1 cellular context compared by ENCODE assay signal in the genomic region with DNA sequence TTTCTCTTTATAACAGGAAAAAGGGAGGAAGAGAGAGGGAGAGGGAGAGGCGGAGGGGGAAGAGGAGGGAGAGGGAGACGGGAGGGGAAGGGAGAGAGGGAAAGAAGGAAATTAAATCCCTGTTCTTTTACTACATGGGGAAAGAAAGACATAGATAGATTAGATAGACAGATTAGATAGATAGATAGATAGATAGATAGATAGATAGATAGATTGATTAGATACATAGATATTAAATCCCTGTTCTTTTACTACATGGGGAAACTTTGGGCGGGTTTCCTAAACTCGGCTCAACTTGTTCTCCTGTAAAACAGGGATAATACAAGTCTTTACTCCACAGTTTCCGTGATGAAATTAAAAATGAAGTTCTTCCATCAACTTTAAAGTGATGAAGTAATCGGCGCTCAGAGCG.
TF ChIP-seq lines count a peak whose summit lies in the region.

No MANE protein-coding gene starts in this region.

TF ChIP-seq in GM12878, 131 proteins besides CTCF, POLR2A, EP300 and RAD21:
- TF ChIP-seq ZNF24 (IDR thresholded peaks at IDR 0.05) (no peak), SMAD1 (IDR thresholded peaks at IDR 0.05; ENCODE audit: low read depth, partially characterized antibody) (no peak), SMARCA5 (IDR thresholded peaks at IDR 0.05) (no peak), NR2F1 (conservative IDR thresholded peaks at IDR 0.05) (no peak), NR2C2 (IDR thresholded peaks at IDR 0.05; ENCODE audit: borderline replicate concordance, control insufficient read depth, insufficient read length, low read depth) (no peak), SUPT20H (IDR thresholded peaks at IDR 0.05; ENCODE audit: borderline replicate concordance, control insufficient read depth, low read depth, low read length) (no peak), RAD51 (IDR thresholded peaks at IDR 0.05) (no peak), NBN (IDR thresholded peaks at IDR 0.05) (no peak), SUZ12 (IDR thresholded peaks at IDR 0.05; ENCODE audit: unreplicated experiment) (no peak), FOXK2 (IDR thresholded peaks at IDR 0.05) (no peak), ZBED1 (IDR thresholded peaks at IDR 0.05; ENCODE audit: borderline replicate concordance) (no peak), YBX1 (IDR thresholded peaks at IDR 0.05) (no peak), POLR2AphosphoS2 (IDR thresholded peaks at IDR 0.05; ENCODE audit: low read depth, low read length) (no peak), BACH1 (IDR thresholded peaks at IDR 0.05; ENCODE audit: borderline replicate concordance) (no peak), IRF4 (IDR thresholded peaks at IDR 0.05; ENCODE audit: low read depth, low read length) (no peak)
- TF ChIP-seq, protein P1, sequence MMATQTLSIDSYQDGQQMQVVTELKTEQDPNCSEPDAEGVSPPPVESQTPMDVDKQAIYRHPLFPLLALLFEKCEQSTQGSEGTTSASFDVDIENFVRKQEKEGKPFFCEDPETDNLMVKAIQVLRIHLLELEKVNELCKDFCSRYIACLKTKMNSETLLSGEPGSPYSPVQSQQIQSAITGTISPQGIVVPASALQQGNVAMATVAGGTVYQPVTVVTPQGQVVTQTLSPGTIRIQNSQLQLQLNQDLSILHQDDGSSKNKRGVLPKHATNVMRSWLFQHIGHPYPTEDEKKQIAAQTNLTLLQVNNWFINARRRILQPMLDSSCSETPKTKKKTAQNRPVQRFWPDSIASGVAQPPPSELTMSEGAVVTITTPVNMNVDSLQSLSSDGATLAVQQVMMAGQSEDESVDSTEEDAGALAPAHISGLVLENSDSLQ (IDR thresholded peaks at IDR 0.05) = no peak
- TF ChIP-seq, protein P2, sequence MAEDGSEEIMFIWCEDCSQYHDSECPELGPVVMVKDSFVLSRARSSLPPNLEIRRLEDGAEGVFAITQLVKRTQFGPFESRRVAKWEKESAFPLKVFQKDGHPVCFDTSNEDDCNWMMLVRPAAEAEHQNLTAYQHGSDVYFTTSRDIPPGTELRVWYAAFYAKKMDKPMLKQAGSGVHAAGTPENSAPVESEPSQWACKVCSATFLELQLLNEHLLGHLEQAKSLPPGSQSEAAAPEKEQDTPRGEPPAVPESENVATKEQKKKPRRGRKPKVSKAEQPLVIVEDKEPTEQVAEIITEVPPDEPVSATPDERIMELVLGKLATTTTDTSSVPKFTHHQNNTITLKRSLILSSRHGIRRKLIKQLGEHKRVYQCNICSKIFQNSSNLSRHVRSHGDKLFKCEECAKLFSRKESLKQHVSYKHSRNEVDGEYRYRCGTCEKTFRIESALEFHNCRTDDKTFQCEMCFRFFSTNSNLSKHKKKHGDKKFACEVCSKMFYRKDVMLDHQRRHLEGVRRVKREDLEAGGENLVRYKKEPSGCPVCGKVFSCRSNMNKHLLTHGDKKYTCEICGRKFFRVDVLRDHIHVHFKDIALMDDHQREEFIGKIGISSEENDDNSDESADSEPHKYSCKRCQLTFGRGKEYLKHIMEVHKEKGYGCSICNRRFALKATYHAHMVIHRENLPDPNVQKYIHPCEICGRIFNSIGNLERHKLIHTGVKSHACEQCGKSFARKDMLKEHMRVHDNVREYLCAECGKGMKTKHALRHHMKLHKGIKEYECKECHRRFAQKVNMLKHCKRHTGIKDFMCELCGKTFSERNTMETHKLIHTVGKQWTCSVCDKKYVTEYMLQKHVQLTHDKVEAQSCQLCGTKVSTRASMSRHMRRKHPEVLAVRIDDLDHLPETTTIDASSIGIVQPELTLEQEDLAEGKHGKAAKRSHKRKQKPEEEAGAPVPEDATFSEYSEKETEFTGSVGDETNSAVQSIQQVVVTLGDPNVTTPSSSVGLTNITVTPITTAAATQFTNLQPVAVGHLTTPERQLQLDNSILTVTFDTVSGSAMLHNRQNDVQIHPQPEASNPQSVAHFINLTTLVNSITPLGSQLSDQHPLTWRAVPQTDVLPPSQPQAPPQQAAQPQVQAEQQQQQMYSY (CRISPR knock-in tag; IDR thresholded peaks at IDR 0.05) = no peak
TF ChIP-seq in GM12878: peak in this region for 0.
